Comparison of ENCODE assay signal across 1 cellular context in the genomic region with DNA sequence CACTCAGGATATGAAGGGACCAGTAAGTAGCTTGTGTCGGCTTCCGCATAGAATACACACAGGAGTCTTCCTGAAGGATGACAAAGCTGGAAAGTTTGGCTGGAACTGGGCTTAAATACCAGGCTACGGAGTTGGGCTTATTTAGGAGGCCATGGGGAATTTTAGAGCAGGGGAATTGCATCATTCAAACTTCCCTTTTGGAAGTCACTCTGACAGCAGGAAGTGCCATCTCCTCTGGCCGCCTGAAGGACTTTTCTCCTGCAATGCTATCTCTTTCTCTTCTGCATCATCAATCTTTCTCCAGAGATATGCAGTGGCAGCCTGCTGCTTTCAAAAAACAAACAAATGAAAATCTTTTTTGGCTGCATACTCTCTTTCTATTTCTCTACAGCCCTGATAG.
TF ChIP-seq lines count a peak whose summit lies in the region.

No MANE protein-coding gene starts in this region.

TF ChIP-seq in K562, 482 proteins besides CTCF, POLR2A, EP300 and RAD21:
- TF ChIP-seq ZNF76 (CRISPR knock-in tag; IDR thresholded peaks at IDR 0.05; ENCODE audit: borderline replicate concordance) = no peak
- no peak for TF ChIP-seq PBX2 (CRISPR knock-in tag; IDR thresholded peaks at IDR 0.05; ENCODE audit: low read depth)
- TF ChIP-seq PBX2 (tag; conservative IDR thresholded peaks at IDR 0.05; ENCODE audit: low read depth) = 0 out of 2 replicates have a peak, but pooled peaks have one; percentile 10
- peak; percentile 41 for TF ChIP-seq MEIS2 (IDR thresholded peaks at IDR 0.05; ENCODE audit: partially characterized antibody)
